In genomic region chr14:19679863-19680262, GRCh38 we compare ENCODE assay signal across 15 cellular contexts. TPM values are rescaled to one million over a fixed set of nuclear protein-coding genes. Genes with fewer than 3 reads are reported as not detected.
A peak's percentile ranks its signal among the peaks of the same experiment; 100 is the strongest.
DNase-seq lines count a peak whose midpoint lies in the region; ATAC-seq and TF ChIP-seq lines count a peak whose summit lies in the region.
"Not testable (repeated sequence)": the region's sequence is repeated elsewhere in the genome, so short reads cannot be mapped to it uniquely, and the experiment has no call there.
"Had no signal": no experiment of that assay in that cellular context is flagged by ENCODE, and none has a peak within 500 bp of the region (broad histone marks: within the 10 kb centered on the region; RNA-seq: fewer than 3 reads in every experiment).

No MANE protein-coding gene starts in this region.

- H3K4me1 ChIP-seq in upper lobe of right lung = not testable (repeated sequence)

- H3K27me3 ChIP-seq in upper lobe of right lung = not testable (repeated sequence)

- H3K4me3 Mint-ChIP-seq in central memory CD8-positive, alpha-beta T cell; stimulated activated memory B cell treated with anti-CD40 and anti-IgM and Interleukin-4, amounts not matched to agents 10 μg/mL and 1 μg/mL and 100 μg/mL, for 72 hours: not testable (repeated sequence)

- H3K9me3 ChIP-seq in upper lobe of right lung = not testable (repeated sequence)

- peak; percentile 7 for ATAC-seq in central memory CD8-positive, alpha-beta T cell (replicated peaks; ENCODE audit: extremely low read depth, poor library complexity, severe bottlenecking)
- peak; percentile 29 for ATAC-seq in stimulated activated memory B cell treated with anti-CD40 and anti-IgM and Interleukin-4, amounts not matched to agents 10 μg/mL and 1 μg/mL and 100 μg/mL, for 72 hours
- peak; percentile 8 for ATAC-seq in upper lobe of right lung

- not testable (repeated sequence) for H3K27me3 Mint-ChIP-seq in central memory CD8-positive, alpha-beta T cell; stimulated activated memory B cell treated with anti-CD40 and anti-IgM and Interleukin-4, amounts not matched to agents 10 μg/mL and 1 μg/mL and 100 μg/mL, for 72 hours

- H3K9me3 Mint-ChIP-seq in central memory CD8-positive, alpha-beta T cell; stimulated activated memory B cell treated with anti-CD40 and anti-IgM and Interleukin-4, amounts not matched to agents 10 μg/mL and 1 μg/mL and 100 μg/mL, for 72 hours: not testable (repeated sequence)

- H3K4me1 Mint-ChIP-seq in central memory CD8-positive, alpha-beta T cell; stimulated activated memory B cell treated with anti-CD40 and anti-IgM and Interleukin-4, amounts not matched to agents 10 μg/mL and 1 μg/mL and 100 μg/mL, for 72 hours: not testable (repeated sequence)

- intact Hi-C loops in cardiac septum (cut with DNase I); upper lobe of right lung (cut with DNase I): not testable (repeated sequence)

- H3K36me3 Mint-ChIP-seq in central memory CD8-positive, alpha-beta T cell (ENCODE audit: insufficient read depth); stimulated activated memory B cell treated with anti-CD40 and anti-IgM and Interleukin-4, amounts not matched to agents 10 μg/mL and 1 μg/mL and 100 μg/mL, for 72 hours: not testable (repeated sequence)

- not testable (repeated sequence) for TF ChIP-seq CTCF in upper lobe of right lung (IDR thresholded peaks at IDR 0.05)

- not testable (repeated sequence) for H3K27ac ChIP-seq in upper lobe of right lung

- not testable (repeated sequence) for H3K36me3 ChIP-seq in upper lobe of right lung

- H3K27ac Mint-ChIP-seq in central memory CD8-positive, alpha-beta T cell (ENCODE audit: low read depth); stimulated activated memory B cell treated with anti-CD40 and anti-IgM and Interleukin-4, amounts not matched to agents 10 μg/mL and 1 μg/mL and 100 μg/mL, for 72 hours: not testable (repeated sequence)

- H3K4me3 ChIP-seq in upper lobe of right lung = not testable (repeated sequence)

- DNase-seq in central memory CD8-positive, alpha-beta T cell (ENCODE audit: low spot score in 2 of 2); upper lobe of right lung: not testable (repeated sequence)
- DNase-seq in ecto neural progenitor cell (ENCODE audit: low spot score) (peak; percentile 26), cardiac septum (ENCODE audit: low spot score) (peak; percentile 70), mesenteric fat pad (ENCODE audit: low spot score) (peak; percentile 72)

RNA-seq across cellular contexts. Expression of gene OR11H2, which starts 33.8 kb away (rescaled TPM):
- total RNA-seq in cardiac septum (not detected), mesenteric fat pad (not detected), upper lobe of right lung (not detected)
- total RNA-seq: A172; A673; Calu3; CD4-positive, alpha-beta memory T cell; Daoy; G401; GM23338; H4; H9 had no signal
